Comparison of ENCODE assay signal across 1 cellular context in the genomic region with DNA sequence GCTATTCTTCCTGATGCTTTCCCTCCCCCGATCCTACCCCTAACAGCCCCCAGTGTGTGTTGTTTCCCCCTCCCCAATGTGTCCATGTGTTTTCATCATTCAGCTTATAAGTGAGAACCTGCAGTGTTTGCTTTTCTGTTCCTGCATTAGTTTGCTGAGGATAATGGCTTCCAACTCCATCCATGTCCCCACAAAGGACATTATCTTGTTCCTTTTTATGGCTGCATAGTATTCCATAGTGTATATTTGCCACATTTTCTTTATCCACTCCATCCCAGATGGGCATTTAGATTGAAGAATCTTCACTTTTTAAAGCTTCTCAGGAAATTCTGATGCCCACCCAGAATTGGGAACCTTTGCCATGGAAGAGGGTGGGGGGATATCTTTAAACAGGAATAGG.
TF ChIP-seq lines count a peak whose summit lies in the region.

No MANE protein-coding gene starts in this region.

TF ChIP-seq in IMR-90, 13 proteins besides CTCF, POLR2A, EP300 and RAD21 (continued from another document):
- TF ChIP-seq BHLHE40 (IDR thresholded peaks at IDR 0.05; ENCODE audit: low read depth, low read length) = no peak
- TF ChIP-seq RFX5 (IDR thresholded peaks at IDR 0.05; ENCODE audit: low read depth, low read length) = no peak
- TF ChIP-seq SMC3 (IDR thresholded peaks at IDR 0.05; ENCODE audit: low read depth, low read length) = no peak
- TF ChIP-seq, protein P1, sequence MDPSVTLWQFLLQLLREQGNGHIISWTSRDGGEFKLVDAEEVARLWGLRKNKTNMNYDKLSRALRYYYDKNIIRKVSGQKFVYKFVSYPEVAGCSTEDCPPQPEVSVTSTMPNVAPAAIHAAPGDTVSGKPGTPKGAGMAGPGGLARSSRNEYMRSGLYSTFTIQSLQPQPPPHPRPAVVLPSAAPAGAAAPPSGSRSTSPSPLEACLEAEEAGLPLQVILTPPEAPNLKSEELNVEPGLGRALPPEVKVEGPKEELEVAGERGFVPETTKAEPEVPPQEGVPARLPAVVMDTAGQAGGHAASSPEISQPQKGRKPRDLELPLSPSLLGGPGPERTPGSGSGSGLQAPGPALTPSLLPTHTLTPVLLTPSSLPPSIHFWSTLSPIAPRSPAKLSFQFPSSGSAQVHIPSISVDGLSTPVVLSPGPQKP (IDR thresholded peaks at IDR 0.05; ENCODE audit: borderline replicate concordance, low read depth, low read length) = no peak
- TF ChIP-seq MAZ (IDR thresholded peaks at IDR 0.05; ENCODE audit: borderline replicate concordance, low read depth, low read length) = no peak
- no peak for TF ChIP-seq FOS (IDR thresholded peaks at IDR 0.05; ENCODE audit: low read depth, low read length)
- no peak for TF ChIP-seq NFE2L2 (IDR thresholded peaks at IDR 0.05; ENCODE audit: low read depth, low read length)
- TF ChIP-seq MXI1 (IDR thresholded peaks at IDR 0.05; ENCODE audit: borderline replicate concordance, low read depth, low read length) = no peak
- TF ChIP-seq CEBPB (IDR thresholded peaks at IDR 0.05; ENCODE audit: low read depth, low read length) = no peak
- TF ChIP-seq MAFK (IDR thresholded peaks at IDR 0.05; ENCODE audit: low read depth, low read length) = no peak
- TF ChIP-seq, protein P2, sequence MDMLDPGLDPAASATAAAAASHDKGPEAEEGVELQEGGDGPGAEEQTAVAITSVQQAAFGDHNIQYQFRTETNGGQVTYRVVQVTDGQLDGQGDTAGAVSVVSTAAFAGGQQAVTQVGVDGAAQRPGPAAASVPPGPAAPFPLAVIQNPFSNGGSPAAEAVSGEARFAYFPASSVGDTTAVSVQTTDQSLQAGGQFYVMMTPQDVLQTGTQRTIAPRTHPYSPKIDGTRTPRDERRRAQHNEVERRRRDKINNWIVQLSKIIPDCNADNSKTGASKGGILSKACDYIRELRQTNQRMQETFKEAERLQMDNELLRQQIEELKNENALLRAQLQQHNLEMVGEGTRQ (IDR thresholded peaks at IDR 0.05; ENCODE audit: low read depth, low read length) = no peak
